24 cellular contexts compared by ENCODE assay signal in genomic region chr6:53766930-53767329, GRCh38.
"Had no signal": no experiment of that assay in that cellular context is flagged by ENCODE, and none has a peak within 500 bp of the region (broad histone marks: within the 10 kb centered on the region; RNA-seq: fewer than 3 reads in every experiment).

No MANE protein-coding gene starts in this region.

- H3K27me3 ChIP-seq: ascending aorta, breast epithelium, cardiac muscle cell had no signal

- DNase-seq: activated CD4-positive, alpha-beta memory T cell treated with anti-CD3 and anti-CD28 coated beads for 36 hours; activated CD4-positive, alpha-beta T cell treated with anti-CD3 and anti-CD28 coated beads for 36 hours; activated CD4-positive, alpha-beta T cell treated with anti-CD3 and anti-CD28 coated beads, Interleukin-2, amount 10 ng/mL, durations not matched to agents 24 days and 14 days; activated CD4-positive, CD25-positive, alpha-beta regulatory T cell; activated CD4-positive, CD25-positive, alpha-beta regulatory T cell treated with anti-CD3 and anti-CD28 coated beads, Interleukin-2, amount 50 U/mL, for 72 hours; activated CD8-positive, alpha-beta memory T cell treated with anti-CD3 and anti-CD28 coated beads, Interleukin-2, amount 10 ng/mL, durations not matched to agents 7 days and 5 days; activated CD8-positive, alpha-beta memory T cell treated with anti-CD3 and anti-CD28 coated beads, Interleukin-2, amount 50 U/mL, for 4 hours; activated CD8-positive, alpha-beta T cell treated with anti-CD3 and anti-CD28 coated beads, Interleukin-2, amount 10 ng/mL, durations not matched to agents 7 days and 5 days; activated effector memory CD4-positive, alpha-beta T cell treated with anti-CD3 and anti-CD28 coated beads, Interleukin-2, amount 50 U/mL, for 16 hours; activated naive CD4-positive, alpha-beta T cell treated with anti-CD3 and anti-CD28 coated beads, Interleukin-2, amount 10 ng/mL, durations not matched to agents 7 days and 5 days; activated naive CD8-positive, alpha-beta T cell treated with anti-CD3 and anti-CD28 coated beads, Interleukin-2, amount 10 ng/mL, durations not matched to agents 7 days and 5 days; activated T-cell treated with anti-CD3 and anti-CD28 coated beads, Interleukin-2, amount 50 U/mL, for 1 hour; activated T-cell treated with anti-CD3 and anti-CD28 coated beads, Interleukin-2, amount 50 U/mL, for 48 hours; dorsolateral prefrontal cortex; effector memory CD4-positive, alpha-beta T cell; endodermal cell; foreskin fibroblast; T-helper 2 cell had no signal

- H3K9me3 ChIP-seq: ascending aorta, breast epithelium had no signal

- H3K36me3 ChIP-seq: ascending aorta, breast epithelium, cardiac muscle cell had no signal

- H3K4me3 ChIP-seq: ascending aorta, breast epithelium, cardiac muscle cell, coronary artery, dorsolateral prefrontal cortex had no signal

- H3K4me1 ChIP-seq: ascending aorta, breast epithelium had no signal

- ATAC-seq: activated CD4-positive, alpha-beta T cell treated with anti-CD3 and anti-CD28 coated beads for 36 hours; activated CD8-positive, alpha-beta memory T cell treated with anti-CD3 and anti-CD28 coated beads, Interleukin-2, amount 10 ng/mL, durations not matched to agents 7 days and 5 days; activated CD8-positive, alpha-beta T cell treated with anti-CD3 and anti-CD28 coated beads, Interleukin-2, amount 10 ng/mL, durations not matched to agents 7 days and 5 days; activated naive CD4-positive, alpha-beta T cell treated with anti-CD3 and anti-CD28 coated beads, Interleukin-2, amount 50 U/mL, for 72 hours; esophagus mucosa had no signal

- H3K27ac ChIP-seq: ascending aorta, breast epithelium, cardiac muscle cell, coronary artery had no signal
